Comparison of ENCODE assay signal across 15 cellular contexts in the genomic region with DNA sequence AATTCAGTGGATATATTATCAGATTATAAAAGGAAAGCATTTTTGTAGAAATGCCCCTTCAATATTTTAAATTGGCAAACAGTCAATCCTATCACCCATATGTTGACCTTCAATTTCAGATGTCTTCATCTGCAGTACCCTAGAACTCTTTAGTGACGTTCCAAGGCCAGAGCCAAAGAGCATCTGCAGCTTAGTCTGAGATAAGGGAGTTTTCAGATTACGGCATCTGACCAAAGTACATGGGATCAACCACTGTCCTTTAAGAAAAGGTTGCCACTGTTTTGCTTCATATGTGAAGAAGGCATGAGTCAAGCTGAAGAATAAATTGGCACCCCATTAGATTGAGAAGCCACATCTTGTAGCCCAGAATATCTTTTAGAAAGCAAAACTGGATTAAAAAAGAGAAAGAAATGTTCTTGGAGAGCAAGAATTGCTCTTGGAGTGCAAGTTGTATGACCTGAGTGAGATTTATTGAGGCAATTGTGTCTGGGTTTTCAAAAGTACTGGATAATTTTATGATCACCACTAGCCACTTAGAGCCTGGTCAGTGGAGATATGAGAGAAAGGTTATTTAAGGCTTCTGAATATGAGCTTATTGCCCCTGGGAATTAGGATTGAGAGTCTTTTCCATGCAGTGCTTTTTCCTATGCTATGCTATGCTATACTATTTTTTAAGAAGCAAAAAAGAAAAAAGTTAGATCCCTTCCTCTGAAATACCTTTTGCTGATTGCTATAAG.
A peak's percentile ranks its signal among the peaks of the same experiment; 100 is the strongest.
DNase-seq lines count a peak whose midpoint lies in the region; ATAC-seq and TF ChIP-seq lines count a peak whose summit lies in the region.
"Had no signal": no experiment of that assay in that cellular context is flagged by ENCODE, and none has a peak within 500 bp of the region (broad histone marks: within the 10 kb centered on the region; RNA-seq: fewer than 3 reads in every experiment).

No MANE protein-coding gene starts in this region.

- intact Hi-C loops in colonic mucosa (cut with DNase I) (no loop called here), mucosa of descending colon (cut with DNase I, micrococcal nuclease) (no loop called here), transverse colon (cut with DNase I; ENCODE audit: low total_unique reads) (no loop called here)

- TF ChIP-seq CTCF in VCaP (conservative IDR thresholded peaks at IDR 0.05) = no peak
- no peak for TF ChIP-seq CTCF in colonic mucosa (IDR thresholded peaks at IDR 0.05)
- TF ChIP-seq CTCF in mucosa of descending colon (IDR thresholded peaks at IDR 0.05) = no peak
- TF ChIP-seq CTCF in transverse colon (IDR thresholded peaks at IDR 0.05) = no peak

- peak overlapping the region in 1 of 2 donors; percentile 32 for H3K9ac ChIP-seq in colonic mucosa (ENCODE audit: low read depth in 2 of 2, low read length in 2 of 2)
- H3K9ac ChIP-seq: BLaER1 treated with 17β-estradiol and CSF1 and Interleukin-3, amounts not matched to agents 10 nM and 100 nM had no signal

- peak overlapping the region; percentile 81 for H3K27ac ChIP-seq in VCaP
- H3K27ac ChIP-seq in colonic mucosa = peak overlapping the region; percentile 52
- H3K27ac ChIP-seq in transverse colon = peak overlapping the region; percentile 62 to 74 (median 70)
- H3K27ac ChIP-seq: BLaER1 treated with 17β-estradiol and CSF1 and Interleukin-3, amounts not matched to agents 10 nM and 100 nM had no signal

- peak; percentile 73 for ATAC-seq in mucosa of descending colon
- ATAC-seq: CD8-positive, alpha-beta T cell; HCT116 had no signal

- H3K4me1 ChIP-seq in colonic mucosa (peaks cover 5% of the 10 kb centered on the region), mucosa of descending colon (ENCODE audit: low read depth) (peaks cover 14% of the 10 kb centered on the region), transverse colon (peaks cover 0 to 45% (median 28%) of the 10 kb centered on the region in 4 donors)
- H3K4me1 ChIP-seq: BLaER1 treated with 17β-estradiol and CSF1 and Interleukin-3, amounts not matched to agents 10 nM and 100 nM had no signal

- WGBS in transverse colon (ENCODE audit: low coverage in 1 of 2), 2 donors = 40 to 43% methylated on average over 1 to 2 of the region's 2 CpGs

- in situ Hi-C loops in transverse colon (cut with MboI; ENCODE audit: low pct_ligation_motif_present in 1 of 4, low pct_unique_long_range_greater_than_20kb in 1 of 4, low sequenced_read_pairs in 3 of 4) = loop anchor here in 1 of 4 donors (25.0 kb wide), 1 partner anchor 532 kb away; no protein-coding TSS in a partner anchor

- H3K27me3 ChIP-seq in colonic mucosa (no peaks in the 10 kb centered on the region), transverse colon (no peaks in the 10 kb centered on the region)
- H3K27me3 ChIP-seq: BLaER1 treated with 17β-estradiol and CSF1 and Interleukin-3, amounts not matched to agents 10 nM and 100 nM had no signal

- H3K9me3 ChIP-seq in colonic mucosa = no peaks in the 10 kb centered on the region
- no peaks in the 10 kb centered on the region for H3K9me3 ChIP-seq in mucosa of descending colon
- H3K9me3 ChIP-seq in transverse colon = no peaks in the 10 kb centered on the region
- H3K9me3 ChIP-seq: BLaER1 treated with 17β-estradiol and CSF1 and Interleukin-3, amounts not matched to agents 10 nM and 100 nM had no signal

- no peak overlapping the region for H3K4me3 ChIP-seq in colonic mucosa
- H3K4me3 ChIP-seq in mucosa of descending colon = no peak overlapping the region
- H3K4me3 ChIP-seq in transverse colon = no peak overlapping the region
- H3K4me3 ChIP-seq: BLaER1 treated with 17β-estradiol and CSF1 and Interleukin-3, amounts not matched to agents 10 nM and 100 nM had no signal

- TF ChIP-seq EP300 in transverse colon (IDR thresholded peaks at IDR 0.05; ENCODE audit: low read depth) = no peak

- TF ChIP-seq POLR2A in transverse colon (IDR thresholded peaks at IDR 0.05) = no peak

- H3K36me3 ChIP-seq in colonic mucosa (no peaks in the 10 kb centered on the region), mucosa of descending colon (ENCODE audit: low read depth) (no peaks in the 10 kb centered on the region), transverse colon (no peaks in the 10 kb centered on the region)
- H3K36me3 ChIP-seq: BLaER1 treated with 17β-estradiol and CSF1 and Interleukin-3, amounts not matched to agents 10 nM and 100 nM had no signal

- DNase-seq in colonic mucosa (peak; percentile 48), mucosa of descending colon (peak in 1 of 3 donors; percentile 45), transverse colon (peak; percentile 14), NK-92 (lab: John Stamatoyannopoulos, UW; ENCODE audit: unreplicated experiment) (no peak), kidney tubule cell (ENCODE audit: low spot score) (no peak)
- DNase-seq: Calu3; CD8-positive, alpha-beta T cell; DMS79 treated with DMSO at 0.1 percent for 48 hours; GF-D8; GOT3; H7; HFFc6 had no signal

Comparison
In these comparisons a context has a peak if more than half of its experiments do, and no peak if none do; other contexts are left out.
1. DNase-seq: peak in colonic mucosa (single experiment) and transverse colon (single experiment); none in NK-92 (single experiment) and kidney tubule cell (single experiment).
2. Peak in every context shown above with its lines, with median percentiles within 50 percentile points of each other: H3K27ac ChIP-seq.